Comparison of ENCODE assay signal across 9 cellular contexts in genomic region chr14:35818346-35819115, GRCh38. TPM values are rescaled to one million over a fixed set of nuclear protein-coding genes. Genes with fewer than 3 reads are reported as not detected.
DNase-seq lines count a peak whose midpoint lies in the region; ATAC-seq and TF ChIP-seq lines count a peak whose summit lies in the region.
"Had no signal": no experiment of that assay in that cellular context is flagged by ENCODE, and none has a peak within 500 bp of the region (broad histone marks: within the 10 kb centered on the region; RNA-seq: fewer than 3 reads in every experiment).

No MANE protein-coding gene starts in this region.

- H3K36me3 ChIP-seq in psoas muscle (ENCODE audit: insufficient read depth in 1 of 2, low read depth in 1 of 2): no peaks in the 10 kb centered on the region

- H3K9me3 Mint-ChIP-seq in activated CD4-positive, alpha-beta T cell treated with anti-CD3 and anti-CD28 coated beads, Interleukin-2, amount 10 ng/mL, durations not matched to agents 24 days and 14 days: no peaks in the 10 kb centered on the region
- H3K9me3 Mint-ChIP-seq: activated naive CD8-positive, alpha-beta T cell treated with anti-CD3 and anti-CD28 coated beads, Interleukin-2, amount 10 ng/mL, durations not matched to agents 7 days and 5 days had no signal

- no peaks in the 10 kb centered on the region for H3K9me3 ChIP-seq in psoas muscle

- WGBS in psoas muscle, 3 donors: 68 to 77% (median 71%) methylated on average over 13 of the region's 13 CpGs

- H3K4me1 Mint-ChIP-seq in activated CD4-positive, alpha-beta T cell treated with anti-CD3 and anti-CD28 coated beads, Interleukin-2, amount 10 ng/mL, durations not matched to agents 24 days and 14 days: peaks cover 7% of the 10 kb centered on the region

- ATAC-seq in psoas muscle (peak; percentile 61 to 86 (median 71)), GM18870 (IDR thresholded peaks at IDR 0.05; ENCODE audit: unreplicated experiment) (no peak), GM19455 (IDR thresholded peaks at IDR 0.05; ENCODE audit: unreplicated experiment) (no peak)

- no peak overlapping the region for H3K4me3 ChIP-seq in psoas muscle

- H3K36me3 Mint-ChIP-seq in activated CD4-positive, alpha-beta T cell treated with anti-CD3 and anti-CD28 coated beads, Interleukin-2, amount 10 ng/mL, durations not matched to agents 24 days and 14 days (ENCODE audit: low read depth): no peaks in the 10 kb centered on the region
- H3K36me3 Mint-ChIP-seq: activated naive CD8-positive, alpha-beta T cell treated with anti-CD3 and anti-CD28 coated beads, Interleukin-2, amount 10 ng/mL, durations not matched to agents 7 days and 5 days had no signal

- peak; percentile 76 for DNase-seq in activated CD4-positive, alpha-beta T cell treated with anti-CD3 and anti-CD28 coated beads, Interleukin-2, amount 10 ng/mL, durations not matched to agents 24 days and 14 days
- no peak for DNase-seq in activated CD4-positive, alpha-beta T cell treated with anti-CD3 and anti-CD28 coated beads for 1 hour
- peak; percentile 47 for DNase-seq in LoVo (ENCODE audit: low spot score)
- DNase-seq in germinal center (ENCODE audit: low spot score): peak; percentile 45
- no peak for DNase-seq in psoas muscle
- DNase-seq: activated naive CD8-positive, alpha-beta T cell treated with anti-CD3 and anti-CD28 coated beads, Interleukin-2, amount 10 ng/mL, durations not matched to agents 7 days and 5 days had no signal

- H3K4me3 Mint-ChIP-seq in activated CD4-positive, alpha-beta T cell treated with anti-CD3 and anti-CD28 coated beads, Interleukin-2, amount 10 ng/mL, durations not matched to agents 24 days and 14 days: no peak overlapping the region
- H3K4me3 Mint-ChIP-seq: activated naive CD8-positive, alpha-beta T cell treated with anti-CD3 and anti-CD28 coated beads, Interleukin-2, amount 10 ng/mL, durations not matched to agents 7 days and 5 days had no signal

- TF ChIP-seq CTCF in VCaP (conservative IDR thresholded peaks at IDR 0.05) (peak; percentile 83), psoas muscle (IDR thresholded peaks at IDR 0.05) (peak; percentile 71)

- intact Hi-C loops in activated CD4-positive, alpha-beta T cell treated with anti-CD3 and anti-CD28 coated beads, Interleukin-2, amount 10 ng/mL, durations not matched to agents 24 days and 14 days (cut with micrococcal nuclease): loop anchor here (5.0 kb wide), 1 partner anchor 391 kb away; no protein-coding TSS in a partner anchor
- intact Hi-C loops in psoas muscle (cut with DNase I): loop anchor here (5.0 to 10.0 kb wide), 2 partner anchors 54 to 131 kb away; no protein-coding TSS in a partner anchor

- H3K27ac Mint-ChIP-seq in activated CD4-positive, alpha-beta T cell treated with anti-CD3 and anti-CD28 coated beads, Interleukin-2, amount 10 ng/mL, durations not matched to agents 24 days and 14 days: no peak overlapping the region
- H3K27ac Mint-ChIP-seq: activated naive CD8-positive, alpha-beta T cell treated with anti-CD3 and anti-CD28 coated beads, Interleukin-2, amount 10 ng/mL, durations not matched to agents 7 days and 5 days had no signal

- H3K27ac ChIP-seq in VCaP (no peak overlapping the region), psoas muscle (no peak overlapping the region)

- H3K27me3 Mint-ChIP-seq in activated CD4-positive, alpha-beta T cell treated with anti-CD3 and anti-CD28 coated beads, Interleukin-2, amount 10 ng/mL, durations not matched to agents 24 days and 14 days: peaks cover 13% of the 10 kb centered on the region

- H3K27me3 ChIP-seq in psoas muscle (ENCODE audit: insufficient read depth in 3 of 3, low read length in 2 of 3): no peaks in the 10 kb centered on the region

- no peaks in the 10 kb centered on the region for H3K4me1 ChIP-seq in psoas muscle

RNA-seq across cellular contexts. Expression of gene BRMS1L, which starts 7.6 kb away (rescaled TPM):
- total RNA-seq in activated CD4-positive, alpha-beta T cell treated with anti-CD3 and anti-CD28 coated beads, Interleukin-2, amount 10 ng/mL, durations not matched to agents 24 days and 14 days: 6.0 and 8.2 TPM in 2 replicates
- total RNA-seq in psoas muscle: 10 to 100 TPM in 2 of 4 donors, 1 to 10 TPM in 2; 8.3 to 14.2 (median 9.8) TPM
- polyA plus RNA-seq in psoas muscle: 10 to 100 TPM in 1 of 3 donors, 1 to 10 TPM in 2; 5.3 to 15.9 (median 8.5) TPM

RNA-seq across cellular contexts. Expression of gene RALGAPA1, which starts 9.4 kb away (rescaled TPM):
- 33.5 and 35.1 TPM in 2 replicates for total RNA-seq in activated CD4-positive, alpha-beta T cell treated with anti-CD3 and anti-CD28 coated beads, Interleukin-2, amount 10 ng/mL, durations not matched to agents 24 days and 14 days
- 10 to 100 TPM; 28.0 to 40.1 (median 35.2) TPM for total RNA-seq in psoas muscle
- polyA plus RNA-seq in psoas muscle: 10 to 100 TPM in 1 of 3 donors, 1 to 10 TPM in 2; 4.3 to 12.7 (median 8.7) TPM

Comparison
In these comparisons a context has a peak if more than half of its experiments do, and no peak if none do; other contexts are left out.
1. DNase-seq: peak in activated CD4-positive, alpha-beta T cell treated with anti-CD3 and anti-CD28 coated beads, Interleukin-2, amount 10 ng/mL, durations not matched to agents 24 days and 14 days (single experiment), LoVo (single experiment) and germinal center (single experiment); none in activated CD4-positive, alpha-beta T cell treated with anti-CD3 and anti-CD28 coated beads for 1 hour (single experiment) and psoas muscle (0 of 2).
2. ATAC-seq: peak in psoas muscle (4 of 4); none in GM18870 (single experiment) and GM19455 (single experiment).